Comparison of ENCODE assay signal across 1 cellular context in the genomic region with DNA sequence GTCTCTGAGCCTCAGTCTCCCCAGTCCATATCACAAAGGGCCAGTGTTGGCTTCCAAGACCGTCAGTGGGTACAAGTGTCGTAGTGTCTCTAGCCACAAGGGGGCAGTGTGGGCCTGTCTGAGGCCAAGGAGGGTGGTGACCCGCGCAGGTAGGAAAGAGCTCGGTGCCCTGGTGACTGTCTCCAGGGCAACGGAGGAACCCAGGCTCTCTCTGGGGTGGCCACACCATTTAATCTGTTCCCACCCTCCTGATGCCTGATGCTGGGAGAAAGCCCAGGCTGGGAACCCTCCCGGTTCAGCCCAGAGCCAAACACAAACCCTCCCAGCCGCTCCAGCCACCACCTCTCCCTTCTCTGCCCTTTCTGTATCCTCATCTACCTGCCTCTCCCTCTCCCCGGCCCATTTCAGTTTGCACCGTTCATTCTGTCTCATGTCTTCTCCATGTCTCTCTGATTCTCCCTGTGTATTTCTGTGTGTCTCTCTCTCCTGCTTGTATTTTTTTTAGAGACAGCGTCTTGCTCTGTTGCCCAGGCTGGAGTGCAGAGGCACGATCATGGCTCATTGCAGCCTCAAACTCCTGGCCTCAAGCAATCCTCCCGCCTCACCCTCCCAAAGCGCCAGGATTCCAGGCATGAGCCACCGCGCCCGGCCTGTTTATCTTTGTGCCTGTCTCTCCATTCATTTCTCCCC.
A peak's percentile ranks its signal among the peaks of the same experiment; 100 is the strongest.
TF ChIP-seq lines count a peak whose summit lies in the region.

No MANE protein-coding gene starts in this region.

TF ChIP-seq in K562, 482 proteins besides CTCF, POLR2A, EP300 and RAD21 (continued from another document):
- TF ChIP-seq, protein P1, sequence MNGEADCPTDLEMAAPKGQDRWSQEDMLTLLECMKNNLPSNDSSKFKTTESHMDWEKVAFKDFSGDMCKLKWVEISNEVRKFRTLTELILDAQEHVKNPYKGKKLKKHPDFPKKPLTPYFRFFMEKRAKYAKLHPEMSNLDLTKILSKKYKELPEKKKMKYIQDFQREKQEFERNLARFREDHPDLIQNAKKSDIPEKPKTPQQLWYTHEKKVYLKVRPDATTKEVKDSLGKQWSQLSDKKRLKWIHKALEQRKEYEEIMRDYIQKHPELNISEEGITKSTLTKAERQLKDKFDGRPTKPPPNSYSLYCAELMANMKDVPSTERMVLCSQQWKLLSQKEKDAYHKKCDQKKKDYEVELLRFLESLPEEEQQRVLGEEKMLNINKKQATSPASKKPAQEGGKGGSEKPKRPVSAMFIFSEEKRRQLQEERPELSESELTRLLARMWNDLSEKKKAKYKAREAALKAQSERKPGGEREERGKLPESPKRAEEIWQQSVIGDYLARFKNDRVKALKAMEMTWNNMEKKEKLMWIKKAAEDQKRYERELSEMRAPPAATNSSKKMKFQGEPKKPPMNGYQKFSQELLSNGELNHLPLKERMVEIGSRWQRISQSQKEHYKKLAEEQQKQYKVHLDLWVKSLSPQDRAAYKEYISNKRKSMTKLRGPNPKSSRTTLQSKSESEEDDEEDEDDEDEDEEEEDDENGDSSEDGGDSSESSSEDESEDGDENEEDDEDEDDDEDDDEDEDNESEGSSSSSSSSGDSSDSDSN (IDR thresholded peaks at IDR 0.05; ENCODE audit: borderline replicate concordance in 1 of 2, low read depth in 2 of 2, low read length in 2 of 2) = no peak
- TF ChIP-seq, protein P2, sequence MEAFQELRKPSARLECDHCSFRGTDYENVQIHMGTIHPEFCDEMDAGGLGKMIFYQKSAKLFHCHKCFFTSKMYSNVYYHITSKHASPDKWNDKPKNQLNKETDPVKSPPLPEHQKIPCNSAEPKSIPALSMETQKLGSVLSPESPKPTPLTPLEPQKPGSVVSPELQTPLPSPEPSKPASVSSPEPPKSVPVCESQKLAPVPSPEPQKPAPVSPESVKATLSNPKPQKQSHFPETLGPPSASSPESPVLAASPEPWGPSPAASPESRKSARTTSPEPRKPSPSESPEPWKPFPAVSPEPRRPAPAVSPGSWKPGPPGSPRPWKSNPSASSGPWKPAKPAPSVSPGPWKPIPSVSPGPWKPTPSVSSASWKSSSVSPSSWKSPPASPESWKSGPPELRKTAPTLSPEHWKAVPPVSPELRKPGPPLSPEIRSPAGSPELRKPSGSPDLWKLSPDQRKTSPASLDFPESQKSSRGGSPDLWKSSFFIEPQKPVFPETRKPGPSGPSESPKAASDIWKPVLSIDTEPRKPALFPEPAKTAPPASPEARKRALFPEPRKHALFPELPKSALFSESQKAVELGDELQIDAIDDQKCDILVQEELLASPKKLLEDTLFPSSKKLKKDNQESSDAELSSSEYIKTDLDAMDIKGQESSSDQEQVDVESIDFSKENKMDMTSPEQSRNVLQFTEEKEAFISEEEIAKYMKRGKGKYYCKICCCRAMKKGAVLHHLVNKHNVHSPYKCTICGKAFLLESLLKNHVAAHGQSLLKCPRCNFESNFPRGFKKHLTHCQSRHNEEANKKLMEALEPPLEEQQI (IDR thresholded peaks at IDR 0.05) = no peak
- TF ChIP-seq ZNF589 (CRISPR knock-in tag; IDR thresholded peaks at IDR 0.05; ENCODE audit: low read depth) (no peak), NFATC3 (IDR thresholded peaks at IDR 0.05) (no peak), NR3C1 (CRISPR knock-in tag; IDR thresholded peaks at IDR 0.05) (no peak), ZC3H8 (IDR thresholded peaks at IDR 0.05) (no peak), GABPB1 (CRISPR knock-in tag; IDR thresholded peaks at IDR 0.05) (peak; percentile 41; the same call in 1 of the 2 replicates), MXI1 (IDR thresholded peaks at IDR 0.05; ENCODE audit: low read depth, low read length) (peak; percentile 91), ZNF23 (CRISPR knock-in tag; IDR thresholded peaks at IDR 0.05) (no peak), PCBP2 (IDR thresholded peaks at IDR 0.05; ENCODE audit: low read depth, low read length, poor library complexity, severe bottlenecking) (no peak), NEUROD1 (IDR thresholded peaks at IDR 0.05; ENCODE audit: borderline replicate concordance, low read depth, low read length, partially characterized antibody) (peak; percentile 31), COPS2 (conservative IDR thresholded peaks at IDR 0.05) (no peak), MTA1 (IDR thresholded peaks at IDR 0.05; ENCODE audit: borderline replicate concordance) (no peak), FOXK1 (CRISPR knock-in tag; IDR thresholded peaks at IDR 0.05; ENCODE audit: borderline replicate concordance) (no peak), CREB1 (IDR thresholded peaks at IDR 0.05) (no peak), CREB1 (CRISPR knock-in tag; IDR thresholded peaks at IDR 0.05) (0 out of 2 replicates have a peak, but pooled peaks have one; percentile 42), STAG1 (CRISPR knock-in tag; IDR thresholded peaks at IDR 0.05; ENCODE audit: borderline replicate concordance) (peak; percentile 97), KDM4B (IDR thresholded peaks at IDR 0.05; ENCODE audit: borderline replicate concordance in 2 of 2, low read depth in 1 of 2) (no peak), BCL6 (CRISPR knock-in tag; IDR thresholded peaks at IDR 0.05) (no peak), CSDE1 (IDR thresholded peaks at IDR 0.05) (peak in 1 of 2 experiments; percentile 38; a peak in 1 of 4 replicates), POLR3G (IDR thresholded peaks at IDR 0.05; ENCODE audit: extremely low read depth, insufficient read length, insufficient replicate concordance) (no peak), MAFG (tag; conservative IDR thresholded peaks at IDR 0.05) (no peak), POLR2H (tag; IDR thresholded peaks at IDR 0.05; ENCODE audit: low read depth) (no peak), GATAD2B (IDR thresholded peaks at IDR 0.05; ENCODE audit: borderline replicate concordance) (no peak), TFAM (CRISPR knock-in tag; conservative IDR thresholded peaks at IDR 0.05) (no peak), BMI1 (IDR thresholded peaks at IDR 0.05; ENCODE audit: low read length) (peak; percentile 65; the same call in 1 of the 2 replicates), KHSRP (IDR thresholded peaks at IDR 0.05) (no peak), YBX1 (IDR thresholded peaks at IDR 0.05) (no peak), SP1 (CRISPR knock-in tag; IDR thresholded peaks at IDR 0.05) (peak; percentile 63), TCF3 (CRISPR knock-in tag; IDR thresholded peaks at IDR 0.05) (no peak), SIN3A (IDR thresholded peaks at IDR 0.05; ENCODE audit: borderline replicate concordance in 2 of 2, control insufficient read depth in 1 of 2, low read depth in 2 of 2, low read length in 2 of 2) (no peak), YY1 (IDR thresholded peaks at IDR 0.05; ENCODE audit: borderline replicate concordance in 1 of 3, control insufficient read depth in 1 of 3, extremely low read depth in 1 of 3, insufficient read depth in 3 of 3, insufficient read length in 1 of 3, insufficient replicate concordance in 2 of 3, low read depth in 1 of 3, low read length in 2 of 3) (no peak), RFX1 (IDR thresholded peaks at IDR 0.05) (peak; percentile 93), TRIM28 (IDR thresholded peaks at IDR 0.05) (no peak), FOXJ2 (tag; IDR thresholded peaks at IDR 0.05) (no peak), ZBTB17 (CRISPR knock-in tag; IDR thresholded peaks at IDR 0.05) (no peak), SAP30 (IDR thresholded peaks at IDR 0.05; ENCODE audit: borderline replicate concordance, insufficient read depth, low read depth, low read length, poor library complexity, severe bottlenecking) (no peak), BHLHE40 (IDR thresholded peaks at IDR 0.05; ENCODE audit: low read length) (0 out of 2 replicates have a peak, but pooled peaks have one; percentile 12), HCFC1 (IDR thresholded peaks at IDR 0.05; ENCODE audit: low read depth, low read length) (0 out of 2 replicates have a peak, but pooled peaks have one; percentile 38), SMC3 (conservative IDR thresholded peaks at IDR 0.05; ENCODE audit: insufficient read depth, low read depth, low read length) (peak; percentile 97), ZNF507 (tag; conservative IDR thresholded peaks at IDR 0.05) (no peak), TRIM24 (IDR thresholded peaks at IDR 0.05) (no peak), HLTF (IDR thresholded peaks at IDR 0.05) (no peak)
- TF ChIP-seq, protein P3, sequence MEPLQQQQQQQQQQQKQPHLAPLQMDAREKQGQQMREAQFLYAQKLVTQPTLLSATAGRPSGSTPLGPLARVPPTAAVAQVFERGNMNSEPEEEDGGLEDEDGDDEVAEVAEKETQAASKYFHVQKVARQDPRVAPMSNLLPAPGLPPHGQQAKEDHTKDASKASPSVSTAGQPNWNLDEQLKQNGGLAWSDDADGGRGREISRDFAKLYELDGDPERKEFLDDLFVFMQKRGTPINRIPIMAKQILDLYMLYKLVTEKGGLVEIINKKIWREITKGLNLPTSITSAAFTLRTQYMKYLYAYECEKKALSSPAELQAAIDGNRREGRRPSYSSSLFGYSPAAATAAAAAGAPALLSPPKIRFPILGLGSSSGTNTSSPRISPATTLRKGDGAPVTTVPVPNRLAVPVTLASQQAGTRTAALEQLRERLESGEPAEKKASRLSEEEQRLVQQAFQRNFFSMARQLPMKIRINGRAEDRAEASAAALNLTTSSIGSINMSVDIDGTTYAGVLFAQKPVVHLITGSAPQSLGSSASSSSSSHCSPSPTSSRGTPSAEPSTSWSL (CRISPR knock-in tag; IDR thresholded peaks at IDR 0.05; ENCODE audit: borderline replicate concordance) = no peak
- TF ChIP-seq, protein P4, sequence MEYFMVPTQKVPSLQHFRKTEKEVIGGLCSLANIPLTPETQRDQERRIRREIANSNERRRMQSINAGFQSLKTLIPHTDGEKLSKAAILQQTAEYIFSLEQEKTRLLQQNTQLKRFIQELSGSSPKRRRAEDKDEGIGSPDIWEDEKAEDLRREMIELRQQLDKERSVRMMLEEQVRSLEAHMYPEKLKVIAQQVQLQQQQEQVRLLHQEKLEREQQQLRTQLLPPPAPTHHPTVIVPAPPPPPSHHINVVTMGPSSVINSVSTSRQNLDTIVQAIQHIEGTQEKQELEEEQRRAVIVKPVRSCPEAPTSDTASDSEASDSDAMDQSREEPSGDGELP (CRISPR knock-in tag; IDR thresholded peaks at IDR 0.05; ENCODE audit: borderline replicate concordance) = peak; percentile 33; the same call in 1 of the 2 replicates
- TF ChIP-seq, protein P5, sequence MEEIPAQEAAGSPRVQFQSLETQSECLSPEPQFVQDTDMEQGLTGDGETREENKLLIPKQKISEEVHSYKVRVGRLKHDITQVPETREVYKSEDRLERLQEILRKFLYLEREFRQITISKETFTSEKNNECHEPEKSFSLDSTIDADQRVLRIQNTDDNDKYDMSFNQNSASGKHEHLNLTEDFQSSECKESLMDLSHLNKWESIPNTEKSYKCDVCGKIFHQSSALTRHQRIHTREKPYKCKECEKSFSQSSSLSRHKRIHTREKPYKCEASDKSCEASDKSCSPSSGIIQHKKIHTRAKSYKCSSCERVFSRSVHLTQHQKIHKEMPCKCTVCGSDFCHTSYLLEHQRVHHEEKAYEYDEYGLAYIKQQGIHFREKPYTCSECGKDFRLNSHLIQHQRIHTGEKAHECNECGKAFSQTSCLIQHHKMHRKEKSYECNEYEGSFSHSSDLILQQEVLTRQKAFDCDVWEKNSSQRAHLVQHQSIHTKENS (CRISPR knock-in tag; IDR thresholded peaks at IDR 0.05) = no peak
- TF ChIP-seq, protein P6, sequence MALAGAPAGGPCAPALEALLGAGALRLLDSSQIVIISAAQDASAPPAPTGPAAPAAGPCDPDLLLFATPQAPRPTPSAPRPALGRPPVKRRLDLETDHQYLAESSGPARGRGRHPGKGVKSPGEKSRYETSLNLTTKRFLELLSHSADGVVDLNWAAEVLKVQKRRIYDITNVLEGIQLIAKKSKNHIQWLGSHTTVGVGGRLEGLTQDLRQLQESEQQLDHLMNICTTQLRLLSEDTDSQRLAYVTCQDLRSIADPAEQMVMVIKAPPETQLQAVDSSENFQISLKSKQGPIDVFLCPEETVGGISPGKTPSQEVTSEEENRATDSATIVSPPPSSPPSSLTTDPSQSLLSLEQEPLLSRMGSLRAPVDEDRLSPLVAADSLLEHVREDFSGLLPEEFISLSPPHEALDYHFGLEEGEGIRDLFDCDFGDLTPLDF (CRISPR knock-in tag; IDR thresholded peaks at IDR 0.05) = no peak
- TF ChIP-seq, protein P7, sequence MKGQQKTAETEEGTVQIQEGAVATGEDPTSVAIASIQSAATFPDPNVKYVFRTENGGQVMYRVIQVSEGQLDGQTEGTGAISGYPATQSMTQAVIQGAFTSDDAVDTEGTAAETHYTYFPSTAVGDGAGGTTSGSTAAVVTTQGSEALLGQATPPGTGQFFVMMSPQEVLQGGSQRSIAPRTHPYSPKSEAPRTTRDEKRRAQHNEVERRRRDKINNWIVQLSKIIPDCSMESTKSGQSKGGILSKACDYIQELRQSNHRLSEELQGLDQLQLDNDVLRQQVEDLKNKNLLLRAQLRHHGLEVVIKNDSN (CRISPR knock-in tag; IDR thresholded peaks at IDR 0.05) = no peak
- TF ChIP-seq, protein P8, sequence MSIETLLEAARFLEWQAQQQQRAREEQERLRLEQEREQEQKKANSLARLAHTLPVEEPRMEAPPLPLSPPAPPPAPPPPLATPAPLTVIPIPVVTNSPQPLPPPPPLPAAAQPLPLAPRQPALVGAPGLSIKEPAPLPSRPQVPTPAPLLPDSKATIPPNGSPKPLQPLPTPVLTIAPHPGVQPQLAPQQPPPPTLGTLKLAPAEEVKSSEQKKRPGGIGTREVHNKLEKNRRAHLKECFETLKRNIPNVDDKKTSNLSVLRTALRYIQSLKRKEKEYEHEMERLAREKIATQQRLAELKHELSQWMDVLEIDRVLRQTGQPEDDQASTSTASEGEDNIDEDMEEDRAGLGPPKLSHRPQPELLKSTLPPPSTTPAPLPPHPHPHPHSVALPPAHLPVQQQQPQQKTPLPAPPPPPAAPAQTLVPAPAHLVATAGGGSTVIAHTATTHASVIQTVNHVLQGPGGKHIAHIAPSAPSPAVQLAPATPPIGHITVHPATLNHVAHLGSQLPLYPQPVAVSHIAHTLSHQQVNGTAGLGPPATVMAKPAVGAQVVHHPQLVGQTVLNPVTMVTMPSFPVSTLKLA (conservative IDR thresholded peaks at IDR 0.05) = no peak
